14 cellular contexts compared by ENCODE assay signal in genomic region chr9:80076105-80076504, GRCh38.
"Had no signal": no experiment of that assay in that cellular context is flagged by ENCODE, and none has a peak within 500 bp of the region (broad histone marks: within the 10 kb centered on the region; RNA-seq: fewer than 3 reads in every experiment).

No MANE protein-coding gene starts in this region.

- H3K4me3 ChIP-seq: adrenal gland, ascending aorta, esophagus muscularis mucosa, gastrocnemius medialis, spleen, thyroid gland had no signal

- DNase-seq: activated naive CD4-positive, alpha-beta T cell; activated T-cell treated with anti-CD3 and anti-CD28 coated beads, Interleukin-2, amount 50 U/mL, for 24 hours; adrenal gland; effector memory CD8-positive, alpha-beta T cell; gastrocnemius medialis; hippocampal formation; spleen; stimulated activated CD4-positive, alpha-beta T cell treated with anti-CD3 and anti-CD28 coated beads, Interleukin-4, amount 100 ng/mL, for 24 hours; substantia nigra; thyroid gland had no signal

- ATAC-seq: activated T-helper 17 cell treated with anti-CD3 and anti-CD28 coated beads, Interleukin-2, amount 50 U/mL, for 72 hours; effector memory CD8-positive, alpha-beta T cell; gastrocnemius medialis; WTC11 had no signal

- H3K27me3 ChIP-seq: adrenal gland, ascending aorta, esophagus muscularis mucosa, gastrocnemius medialis, spleen, thyroid gland had no signal

- H3K36me3 ChIP-seq: adrenal gland, ascending aorta, esophagus muscularis mucosa, gastrocnemius medialis, spleen, thyroid gland had no signal

- H3K27ac ChIP-seq: adrenal gland, ascending aorta, esophagus muscularis mucosa, gastrocnemius medialis, spleen, thyroid gland had no signal

- H3K9me3 ChIP-seq: adrenal gland, ascending aorta, esophagus muscularis mucosa, gastrocnemius medialis, thyroid gland had no signal
